1 cellular context compared by ENCODE assay signal in the genomic region with DNA sequence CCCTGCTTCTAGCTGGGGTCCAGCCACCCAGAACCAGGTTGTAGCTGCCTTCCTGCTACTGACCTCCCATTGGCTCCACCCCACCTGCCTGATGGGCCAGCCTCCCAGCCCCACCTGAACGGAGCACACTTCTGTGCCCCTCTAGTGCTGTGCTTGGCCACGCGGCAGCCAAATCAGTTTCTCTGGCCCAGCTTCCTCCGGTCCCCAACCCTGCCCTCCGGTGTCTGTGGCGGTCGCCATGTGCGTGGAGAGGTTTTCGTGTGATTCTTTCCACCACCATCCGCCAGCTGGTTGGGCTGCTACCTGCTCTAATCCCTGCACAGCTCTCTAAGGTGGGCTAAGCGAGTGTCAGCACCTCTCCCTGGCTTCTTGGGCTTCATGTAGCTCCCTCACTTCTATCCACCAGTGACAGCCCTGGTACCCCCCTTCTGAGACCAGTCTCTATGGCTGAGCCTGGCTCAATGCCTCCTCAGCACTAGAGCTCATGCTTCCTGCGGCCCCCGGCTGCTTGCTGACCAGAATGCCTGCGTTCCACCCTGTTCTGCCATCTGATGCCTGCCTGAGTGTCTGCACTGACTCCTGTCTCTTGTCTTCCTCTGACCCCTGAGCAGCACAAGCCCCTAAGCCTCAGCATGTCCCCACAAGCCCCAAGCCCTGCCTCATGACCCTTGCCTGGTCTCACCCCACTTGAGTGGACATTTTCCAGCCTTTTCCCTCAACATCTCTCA.
TF ChIP-seq lines count a peak whose summit lies in the region.

No MANE protein-coding gene starts in this region.

TF ChIP-seq in SK-N-SH treated with all-trans-retinoic acid at 6 μM for 48 hours, 23 proteins besides CTCF, POLR2A, EP300 and RAD21 (continued from another document):
- no peak for TF ChIP-seq PPARA (CRISPR knock-in tag; IDR thresholded peaks at IDR 0.05; ENCODE audit: borderline replicate concordance)
